ENCODE assay signal across 9 cellular contexts in the genomic region with DNA sequence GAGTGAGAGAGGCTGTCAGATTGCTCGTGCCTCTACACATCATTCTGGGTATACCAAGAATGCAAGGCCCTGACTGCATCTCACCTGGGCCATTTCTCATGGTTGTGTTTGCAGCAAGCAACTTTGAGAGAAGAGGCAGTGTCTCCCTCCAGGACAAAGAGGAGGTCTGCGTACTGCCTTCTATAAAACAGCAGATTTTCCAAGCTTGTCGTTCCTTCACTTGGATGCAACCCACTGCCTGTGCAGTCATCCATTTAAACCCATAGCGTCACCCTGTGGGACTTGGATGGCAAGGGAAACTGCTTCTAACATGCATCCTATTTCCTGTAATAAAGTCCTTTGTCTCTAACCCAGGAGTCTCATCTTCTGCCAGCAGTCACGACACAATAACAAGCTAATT. TPM values are rescaled to one million over a fixed set of nuclear protein-coding genes. Genes with fewer than 3 reads are reported as not detected.
DNase-seq lines count a peak whose midpoint lies in the region; ATAC-seq, FAIRE-seq and TF ChIP-seq lines count a peak whose summit lies in the region.
"Had no signal": no experiment of that assay in that cellular context is flagged by ENCODE, and none has a peak within 500 bp of the region (broad histone marks: within the 10 kb centered on the region; RNA-seq: fewer than 3 reads in every experiment).

No MANE protein-coding gene starts in this region.

- peak overlapping the region; percentile 84 for H3K4me3 Mint-ChIP-seq in activated naive CD8-positive, alpha-beta T cell
- no peak overlapping the region for H3K4me3 Mint-ChIP-seq in activated naive CD8-positive, alpha-beta T cell treated with anti-CD3 and anti-CD28 coated beads, Interleukin-2, amount 50 U/mL, for 24 hours
- peak overlapping the region; percentile 46 for H3K4me3 Mint-ChIP-seq in activated B cell treated with CpG ODN at 0.5 μM for 24 hours
- H3K4me3 Mint-ChIP-seq in stimulated activated naive B cell treated with anti-CD40 and anti-IgM and Interleukin-4, amounts not matched to agents 10 μg/mL and 1 μg/mL and 100 μg/mL, for 72 hours: no peak overlapping the region

- H3K27me3 ChIP-seq in keratinocyte (ENCODE audit: control insufficient read depth, extremely low read depth, insufficient read depth, low read length) (no peaks in the 10 kb centered on the region), thymus (ENCODE audit: control insufficient read depth, insufficient read depth) (no peaks in the 10 kb centered on the region)

- TF ChIP-seq CTCF in activated B cell treated with CpG ODN at 0.5 μM for 24 hours (IDR thresholded peaks at IDR 0.05): no peak
- TF ChIP-seq CTCF in keratinocyte (optimal IDR thresholded peaks at IDR 0.05 in 1 of 3, IDR thresholded peaks at IDR 0.05 in 1 of 3, conservative IDR thresholded peaks at IDR 0.05 in 1 of 3; ENCODE audit: extremely low read depth in 1 of 3, insufficient read depth in 2 of 3, low read length in 3 of 3): no peak

- H3K4me3 ChIP-seq in keratinocyte (ENCODE audit: control insufficient read depth in 2 of 3, extremely low read depth in 1 of 3, insufficient read depth in 2 of 3, low read depth in 1 of 3, low read length in 3 of 3) (peak overlapping the region in 2 of 3 experiments; percentile 76 to 86), thymus (ENCODE audit: low read length) (no peak overlapping the region)

- no peak for DNase-seq in activated naive CD8-positive, alpha-beta T cell treated with anti-CD3 and anti-CD28 coated beads, Interleukin-2, amount 50 U/mL, for 24 hours
- DNase-seq in activated B cell treated with CpG ODN at 0.5 μM for 24 hours (no peak), keratinocyte (ENCODE audit: low read depth, low spot score) (no peak)
- DNase-seq in stimulated activated naive B cell treated with anti-CD40 and anti-IgM and Interleukin-4, amounts not matched to agents 10 μg/mL and 1 μg/mL and 100 μg/mL, for 72 hours: no peak

- H3K79me2 ChIP-seq in keratinocyte (ENCODE audit: control insufficient read depth, insufficient read depth, low read length): peaks cover 40% of the 10 kb centered on the region

- peak overlapping the region; percentile 1 for H3K27ac Mint-ChIP-seq in activated naive CD8-positive, alpha-beta T cell
- no peak overlapping the region for H3K27ac Mint-ChIP-seq in activated naive CD8-positive, alpha-beta T cell treated with anti-CD3 and anti-CD28 coated beads, Interleukin-2, amount 50 U/mL, for 24 hours
- no peak overlapping the region for H3K27ac Mint-ChIP-seq in activated B cell treated with CpG ODN at 0.5 μM for 24 hours
- H3K27ac Mint-ChIP-seq in stimulated activated naive B cell treated with anti-CD40 and anti-IgM and Interleukin-4, amounts not matched to agents 10 μg/mL and 1 μg/mL and 100 μg/mL, for 72 hours: no peak overlapping the region

- peaks cover 28% of the 10 kb centered on the region for H3K4me1 ChIP-seq in keratinocyte (ENCODE audit: control insufficient read depth, extremely low read depth, insufficient read depth, low read length)
- peaks cover 3% of the 10 kb centered on the region for H3K4me1 ChIP-seq in thymus (ENCODE audit: control insufficient read depth, insufficient read depth, low read length)

- CTCF ChIA-PET in activated B cell treated with CpG ODN at 0.5 μM for 24 hours (lab: Charles Lee): interaction anchor here (0.8 kb wide), 1 partner anchor 90 kb away, joined by 4 read pairs; no protein-coding TSS in a partner anchor

- no peak for ATAC-seq in activated naive CD8-positive, alpha-beta T cell treated with anti-CD3 and anti-CD28 coated beads, Interleukin-2, amount 50 U/mL, for 24 hours
- ATAC-seq in activated B cell treated with CpG ODN at 0.5 μM for 24 hours (ENCODE audit: low read depth) (no peak), GM21447 (IDR thresholded peaks at IDR 0.05; ENCODE audit: unreplicated experiment) (no peak), GM19397 (IDR thresholded peaks at IDR 0.05; ENCODE audit: unreplicated experiment) (no peak)
- ATAC-seq in stimulated activated naive B cell treated with anti-CD40 and anti-IgM and Interleukin-4, amounts not matched to agents 10 μg/mL and 1 μg/mL and 100 μg/mL, for 72 hours (replicated peaks): no peak

- H3K9me3 ChIP-seq in keratinocyte (ENCODE audit: control insufficient read depth, low read depth, low read length) (no peaks in the 10 kb centered on the region), thymus (ENCODE audit: control insufficient read depth) (no peaks in the 10 kb centered on the region)

- intact Hi-C loops in activated B cell treated with CpG ODN at 0.5 μM for 24 hours (cut with micrococcal nuclease): no loop called here

- H3K27ac ChIP-seq in keratinocyte (ENCODE audit: control insufficient read depth, insufficient read depth, low read length) (no peak overlapping the region), thymus (ENCODE audit: low read depth) (peak overlapping the region; percentile 4)

- POLR2A ChIA-PET in activated B cell treated with CpG ODN at 0.5 μM for 24 hours (lab: Charles Lee): interaction anchor here (2.7 to 3.2 kb wide), 2 partner anchors 55 to 139 kb away, joined by 32 to 96 read pairs; a partner anchor contains a TSS

- 90% methylated on average over 5 of the region's 5 CpGs for WGBS in thymus

- H3K9me3 Mint-ChIP-seq in activated naive CD8-positive, alpha-beta T cell (ENCODE audit: low read depth): no peaks in the 10 kb centered on the region
- H3K9me3 Mint-ChIP-seq in activated naive CD8-positive, alpha-beta T cell treated with anti-CD3 and anti-CD28 coated beads, Interleukin-2, amount 50 U/mL, for 24 hours: no peaks in the 10 kb centered on the region
- no peaks in the 10 kb centered on the region for H3K9me3 Mint-ChIP-seq in activated B cell treated with CpG ODN at 0.5 μM for 24 hours
- no peaks in the 10 kb centered on the region for H3K9me3 Mint-ChIP-seq in stimulated activated naive B cell treated with anti-CD40 and anti-IgM and Interleukin-4, amounts not matched to agents 10 μg/mL and 1 μg/mL and 100 μg/mL, for 72 hours
- H3K9me3 Mint-ChIP-seq: effector memory CD8-positive, alpha-beta T cell had no signal

- H3K9ac ChIP-seq in keratinocyte (ENCODE audit: control insufficient read depth, extremely low read depth, insufficient read depth, low read length): peak overlapping the region; percentile 92

- H3K36me3 Mint-ChIP-seq in activated naive CD8-positive, alpha-beta T cell: no peaks in the 10 kb centered on the region
- H3K36me3 Mint-ChIP-seq in activated naive CD8-positive, alpha-beta T cell treated with anti-CD3 and anti-CD28 coated beads, Interleukin-2, amount 50 U/mL, for 24 hours (ENCODE audit: low read depth): no peaks in the 10 kb centered on the region
- peaks cover 7% of the 10 kb centered on the region for H3K36me3 Mint-ChIP-seq in activated B cell treated with CpG ODN at 0.5 μM for 24 hours (ENCODE audit: low read depth)
- H3K36me3 Mint-ChIP-seq in stimulated activated naive B cell treated with anti-CD40 and anti-IgM and Interleukin-4, amounts not matched to agents 10 μg/mL and 1 μg/mL and 100 μg/mL, for 72 hours: peaks cover 0 to 7% of the 10 kb centered on the region in 2 donors

- peak overlapping the region; percentile 89 for H3K4me2 ChIP-seq in keratinocyte (ENCODE audit: control insufficient read depth, extremely low read depth, insufficient read depth, low read depth, low read length)

- dilution Hi-C loops in keratinocyte (cut with MboI; ENCODE audit: extremely low pct_ligation_motif_present, low sequenced_read_pairs): no loop called here

- H3K9me1 ChIP-seq in keratinocyte (ENCODE audit: control insufficient read depth, extremely low read depth, insufficient read depth, low read length): no peaks in the 10 kb centered on the region

- H4K20me1 ChIP-seq in keratinocyte (ENCODE audit: control insufficient read depth, extremely low read depth, insufficient read depth, low read length): no peaks in the 10 kb centered on the region

- H3K4me1 Mint-ChIP-seq in activated naive CD8-positive, alpha-beta T cell (ENCODE audit: low read depth): peaks cover 16% of the 10 kb centered on the region
- peaks cover 23% of the 10 kb centered on the region for H3K4me1 Mint-ChIP-seq in activated naive CD8-positive, alpha-beta T cell treated with anti-CD3 and anti-CD28 coated beads, Interleukin-2, amount 50 U/mL, for 24 hours
- peaks cover 19% of the 10 kb centered on the region for H3K4me1 Mint-ChIP-seq in activated B cell treated with CpG ODN at 0.5 μM for 24 hours
- H3K4me1 Mint-ChIP-seq in stimulated activated naive B cell treated with anti-CD40 and anti-IgM and Interleukin-4, amounts not matched to agents 10 μg/mL and 1 μg/mL and 100 μg/mL, for 72 hours: peaks cover 17 to 31% of the 10 kb centered on the region in 2 donors

- no peak for FAIRE-seq in keratinocyte (lab: Jason Lieb, UNC)

- H2AFZ ChIP-seq in keratinocyte (ENCODE audit: control insufficient read depth, low read length): no peak overlapping the region

- H3K27me3 Mint-ChIP-seq in activated naive CD8-positive, alpha-beta T cell: no peaks in the 10 kb centered on the region
- H3K27me3 Mint-ChIP-seq in activated naive CD8-positive, alpha-beta T cell treated with anti-CD3 and anti-CD28 coated beads, Interleukin-2, amount 50 U/mL, for 24 hours: no peaks in the 10 kb centered on the region
- no peaks in the 10 kb centered on the region for H3K27me3 Mint-ChIP-seq in activated B cell treated with CpG ODN at 0.5 μM for 24 hours
- H3K27me3 Mint-ChIP-seq in stimulated activated naive B cell treated with anti-CD40 and anti-IgM and Interleukin-4, amounts not matched to agents 10 μg/mL and 1 μg/mL and 100 μg/mL, for 72 hours: no peaks in the 10 kb centered on the region
- H3K27me3 Mint-ChIP-seq: effector memory CD8-positive, alpha-beta T cell had no signal

- H3K36me3 ChIP-seq in keratinocyte (ENCODE audit: control insufficient read depth in 2 of 2, extremely low read depth in 1 of 2, insufficient read depth in 2 of 2, low read length in 2 of 2) (peaks cover 0 to 4% of the 10 kb centered on the region in 2 experiments), thymus (ENCODE audit: control insufficient read depth, insufficient read depth) (no peaks in the 10 kb centered on the region)

RNA-seq across cellular contexts. Expression of a gene that starts 1.3 kb away (rescaled TPM):
- 28.7 and 30.8 TPM in 2 replicates for total RNA-seq in activated B cell treated with CpG ODN at 0.5 μM for 24 hours
- polyA plus RNA-seq in keratinocyte (13.9 to 21.1 TPM (median 17.4 TPM) in 3 replicates), thymus (11.1 TPM)
- polyA plus RNA-seq in keratinocyte (2011; ENCODE audit: low read depth): 5.9 TPM
- polyA plus RNA-seq in keratinocyte (2011; cell fraction: cytosol; rRNA removed): 7.8 and 12.1 TPM in 2 replicates
- polyA plus RNA-seq in keratinocyte (2011; cell fraction: nucleus; rRNA removed): 45.5 and 48.6 TPM in 2 replicates
- 8.9 and 14.5 TPM in 2 replicates for polyA plus RNA-seq in keratinocyte (2012; ENCODE audit: low replicate concordance)
- 17.2 to 38.2 TPM (median 24.0 TPM) in 3 replicates for polyA minus RNA-seq in keratinocyte
- polyA minus RNA-seq in keratinocyte (2011; cell fraction: cytosol; rRNA and poly(A)+ RNA removed): 12.9 TPM
- 22.6 and 31.8 TPM in 2 replicates for polyA minus RNA-seq in keratinocyte (2011; cell fraction: nucleus; rRNA and poly(A)+ RNA removed)

RNA-seq across cellular contexts. Expression of a gene that starts 1.4 kb away (rescaled TPM):
- 17.5 and 22.2 TPM in 2 replicates for total RNA-seq in activated B cell treated with CpG ODN at 0.5 μM for 24 hours
- polyA plus RNA-seq in keratinocyte (15.6 to 24.3 TPM (median 20.6 TPM) in 3 replicates), thymus (24.4 TPM)
- polyA plus RNA-seq in keratinocyte (2011; ENCODE audit: low read depth): 14.5 TPM
- 16.7 and 31.0 TPM in 2 replicates for polyA plus RNA-seq in keratinocyte (2011; cell fraction: cytosol; rRNA removed)
- 19.7 and 24.2 TPM in 2 replicates for polyA plus RNA-seq in keratinocyte (2011; cell fraction: nucleus; rRNA removed)
- polyA plus RNA-seq in keratinocyte (2012; ENCODE audit: low replicate concordance): 18.5 and 24.2 TPM in 2 replicates
- 7.9 to 22.5 TPM (median 11.3 TPM) in 3 replicates for polyA minus RNA-seq in keratinocyte
- 11.1 TPM for polyA minus RNA-seq in keratinocyte (2011; cell fraction: cytosol; rRNA and poly(A)+ RNA removed)
- polyA minus RNA-seq in keratinocyte (2011; cell fraction: nucleus; rRNA and poly(A)+ RNA removed): 7.0 and 7.6 TPM in 2 replicates

RNA-seq across cellular contexts. Expression of a gene that starts 48.4 kb away (rescaled TPM):
- total RNA-seq in activated B cell treated with CpG ODN at 0.5 μM for 24 hours: not detected in 2 replicates
- polyA plus RNA-seq in keratinocyte (not detected in 3 replicates), thymus (0.41 TPM)
- not detected for polyA plus RNA-seq in keratinocyte (2011; ENCODE audit: low read depth)
- polyA plus RNA-seq in keratinocyte (2011; cell fraction: cytosol; rRNA removed): not detected in 2 replicates
- polyA plus RNA-seq in keratinocyte (2011; cell fraction: nucleus; rRNA removed): not detected in 2 replicates
- polyA plus RNA-seq in keratinocyte (2012; ENCODE audit: low replicate concordance): not detected in 2 replicates
- polyA minus RNA-seq in keratinocyte: not detected in 3 replicates
- not detected for polyA minus RNA-seq in keratinocyte (2011; cell fraction: cytosol; rRNA and poly(A)+ RNA removed)
- not detected in 2 replicates for polyA minus RNA-seq in keratinocyte (2011; cell fraction: nucleus; rRNA and poly(A)+ RNA removed)

RNA-seq across cellular contexts. Expression of a gene that starts 57.5 kb away (rescaled TPM):
- 29.9 and 31.3 TPM in 2 replicates for total RNA-seq in activated B cell treated with CpG ODN at 0.5 μM for 24 hours
- polyA plus RNA-seq in keratinocyte (5.4 to 7.3 TPM (median 6.1 TPM) in 3 replicates), thymus (7.0 TPM)
- 1.1 TPM for polyA plus RNA-seq in keratinocyte (2011; ENCODE audit: low read depth)
- 3.4 and 6.0 TPM in 2 replicates for polyA plus RNA-seq in keratinocyte (2011; cell fraction: cytosol; rRNA removed)
- polyA plus RNA-seq in keratinocyte (2011; cell fraction: nucleus; rRNA removed): 6.5 and 7.4 TPM in 2 replicates
- 2.9 and 4.9 TPM in 2 replicates for polyA plus RNA-seq in keratinocyte (2012; ENCODE audit: low replicate concordance)
- polyA minus RNA-seq in keratinocyte: 7.0 to 9.5 TPM (median 7.3 TPM) in 3 replicates
- polyA minus RNA-seq in keratinocyte (2011; cell fraction: cytosol; rRNA and poly(A)+ RNA removed): 4.2 TPM
- polyA minus RNA-seq in keratinocyte (2011; cell fraction: nucleus; rRNA and poly(A)+ RNA removed): 5.2 and 10.3 TPM in 2 replicates

RNA-seq across cellular contexts. Expression of a gene that starts 57.8 kb away (rescaled TPM):
- 0.71 and 1.00 TPM in 2 replicates for total RNA-seq in activated B cell treated with CpG ODN at 0.5 μM for 24 hours
- polyA plus RNA-seq in keratinocyte (0.23 to 0.77 TPM (median 0.46 TPM) in 3 replicates), thymus (0.91 TPM)
- 0.16 TPM for polyA plus RNA-seq in keratinocyte (2011; ENCODE audit: low read depth)
- 0.34 TPM in 2 replicates for polyA plus RNA-seq in keratinocyte (2011; cell fraction: cytosol; rRNA removed)
- 0.37 and 0.76 TPM in 2 replicates for polyA plus RNA-seq in keratinocyte (2011; cell fraction: nucleus; rRNA removed)
- polyA plus RNA-seq in keratinocyte (2012; ENCODE audit: low replicate concordance): 0.20 and 0.62 TPM in 2 replicates
- polyA minus RNA-seq in keratinocyte: 0.35 TPM in 1 of 3 replicates, not detected in the others
- not detected for polyA minus RNA-seq in keratinocyte (2011; cell fraction: cytosol; rRNA and poly(A)+ RNA removed)
- not detected in 2 replicates for polyA minus RNA-seq in keratinocyte (2011; cell fraction: nucleus; rRNA and poly(A)+ RNA removed)

Comparison
In these comparisons a context has a peak if more than half of its experiments do, and no peak if none do; other contexts are left out.
1. H3K4me3 Mint-ChIP-seq: peak in activated naive CD8-positive, alpha-beta T cell (single experiment) and activated B cell treated with CpG ODN at 0.5 μM for 24 hours (single experiment); none in activated naive CD8-positive, alpha-beta T cell treated with anti-CD3 and anti-CD28 coated beads, Interleukin-2, amount 50 U/mL, for 24 hours (single experiment) and stimulated activated naive B cell treated with anti-CD40 and anti-IgM and Interleukin-4, amounts not matched to agents 10 μg/mL and 1 μg/mL and 100 μg/mL, for 72 hours (0 of 2).